ENCODE assay signal across 1 cellular context in genomic region chr22:37298748-37299495, GRCh38.
TF ChIP-seq lines count a peak whose summit lies in the region.

No MANE protein-coding gene starts in this region.

TF ChIP-seq in SK-N-SH, 30 proteins besides CTCF, POLR2A, EP300 and RAD21 (continued from another document):
- TF ChIP-seq FOXJ3 (CRISPR knock-in tag; IDR thresholded peaks at IDR 0.05): no peak
- TF ChIP-seq REST (IDR thresholded peaks at IDR 0.05; ENCODE audit: low read depth, low read length): no peak
- no peak for TF ChIP-seq SIN3A (IDR thresholded peaks at IDR 0.05; ENCODE audit: borderline replicate concordance, low read depth, low read length)
- TF ChIP-seq TAF1 (IDR thresholded peaks at IDR 0.05; ENCODE audit: borderline replicate concordance, low read depth, low read length): no peak
- TF ChIP-seq EZH2phosphoT487 (IDR thresholded peaks at IDR 0.05; ENCODE audit: borderline replicate concordance, low read depth): no peak
- TF ChIP-seq USF2 (IDR thresholded peaks at IDR 0.05; ENCODE audit: borderline replicate concordance, low read depth, low read length): no peak
- no peak for TF ChIP-seq MXI1 (IDR thresholded peaks at IDR 0.05; ENCODE audit: low read depth, low read length)
- no peak for TF ChIP-seq USF1 (IDR thresholded peaks at IDR 0.05; ENCODE audit: borderline replicate concordance, low read depth)
- no peak for TF ChIP-seq FOSL2 (IDR thresholded peaks at IDR 0.05; ENCODE audit: borderline replicate concordance, low read depth)
- TF ChIP-seq MAX (IDR thresholded peaks at IDR 0.05; ENCODE audit: low read depth): no peak
- TF ChIP-seq TCF12 (IDR thresholded peaks at IDR 0.05): no peak
- no peak for TF ChIP-seq FOXM1 (IDR thresholded peaks at IDR 0.05; ENCODE audit: low read depth)
- no peak for TF ChIP-seq NFIC (IDR thresholded peaks at IDR 0.05; ENCODE audit: borderline replicate concordance)
- TF ChIP-seq RFX5 (IDR thresholded peaks at IDR 0.05; ENCODE audit: low read length): no peak
